In the genomic region with DNA sequence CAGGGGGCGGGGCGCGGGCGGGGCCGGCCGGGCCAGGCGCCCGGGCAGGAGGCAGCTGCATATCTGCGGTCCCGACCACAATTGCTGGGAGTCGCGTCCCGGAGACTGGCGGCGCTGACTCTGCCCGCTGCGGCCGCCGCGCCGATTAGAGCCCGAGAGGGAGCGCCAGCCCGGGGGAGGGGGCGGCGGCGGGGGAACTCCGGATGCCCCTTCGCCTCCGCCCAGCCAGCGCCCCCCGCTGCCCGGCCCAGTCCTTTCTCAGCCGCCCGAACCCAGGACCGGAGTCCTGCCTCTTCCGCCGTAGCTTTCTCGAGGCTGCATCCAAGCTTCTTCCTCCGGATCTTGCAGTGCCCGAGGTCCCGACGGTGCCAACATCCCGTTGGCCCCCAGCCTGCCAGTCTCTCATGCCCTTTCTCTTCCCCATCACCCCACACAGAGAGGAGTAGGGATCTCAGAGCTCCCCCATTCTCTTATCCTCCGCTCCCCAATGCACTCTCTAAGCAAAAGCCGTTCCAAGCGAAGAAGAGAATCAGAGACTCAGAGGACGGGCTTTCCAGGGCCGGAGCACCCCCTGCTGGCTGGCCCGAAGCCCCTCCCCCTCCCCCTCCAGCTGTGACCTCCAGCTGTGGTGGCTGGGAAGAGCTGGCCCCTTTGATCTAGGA, we compare ENCODE assay signal across 8 cellular contexts. TPM values are rescaled to one million over a fixed set of nuclear protein-coding genes. Genes with fewer than 3 reads are reported as not detected.
DNase-seq lines count a peak whose midpoint lies in the region; ATAC-seq and TF ChIP-seq lines count a peak whose summit lies in the region.

No MANE protein-coding gene starts in this region.

- peak overlapping the region; percentile 33 to 66; a peak in 3 of 4 replicates for H3K4me3 ChIP-seq in DND-41 (ENCODE audit: low read depth in 1 of 2, low read length in 2 of 2)
- peak overlapping the region; percentile 50 to 90 (median 80) for H3K4me3 ChIP-seq in dorsolateral prefrontal cortex
- H3K4me3 ChIP-seq in lower leg skin (ENCODE audit: low read depth, poor library complexity, severe bottlenecking): peak overlapping the region; percentile 46

- H2AFZ ChIP-seq in DND-41 (ENCODE audit: low read depth, low read length): peak overlapping the region; percentile 82

- WGBS in lower leg skin, 2 donors: 0 to 1% methylated on average over 12 to 32 of the region's 50 CpGs

- no peaks in the 10 kb centered on the region for H3K9me3 ChIP-seq in DND-41 (ENCODE audit: insufficient read depth, low read length, severe bottlenecking)

- peak overlapping the region; percentile 58 for H3K9ac ChIP-seq in DND-41 (ENCODE audit: low read depth, low read length)

- no peaks in the 10 kb centered on the region for H3K79me2 ChIP-seq in DND-41 (ENCODE audit: insufficient read depth, low read length)

- H3K36me3 ChIP-seq in DND-41 (ENCODE audit: insufficient read depth, low read length): no peaks in the 10 kb centered on the region

- 0 out of 2 replicates have a peak overlapping the region, but pooled peaks have one; percentile 43 for H3K27ac ChIP-seq in DND-41 (ENCODE audit: low read length)
- peak overlapping the region; percentile 82 to 100 (median 98) for H3K27ac ChIP-seq in dorsolateral prefrontal cortex

- H3K4me1 ChIP-seq in DND-41 (ENCODE audit: insufficient read depth, low read length): peaks cover 18% of the 10 kb centered on the region

- H4K20me1 ChIP-seq in DND-41 (ENCODE audit: insufficient read depth, low read length): no peaks in the 10 kb centered on the region

- H3K4me2 ChIP-seq in DND-41 (ENCODE audit: insufficient read depth, low read length): peak overlapping the region; percentile 99

- peak; percentile 86 for ATAC-seq in DND-41 (ENCODE audit: insufficient read depth, low read depth)
- peak; percentile 66 for ATAC-seq in HG02571 (IDR thresholded peaks at IDR 0.05; ENCODE audit: unreplicated experiment)
- ATAC-seq in HG03378 (IDR thresholded peaks at IDR 0.05; ENCODE audit: unreplicated experiment): no peak

- intact Hi-C loops in dorsolateral prefrontal cortex (cut with DNase I) (loop anchor here (1.0 to 10.0 kb wide), 2 partner anchors 20 to 160 kb away; partner anchors contain the start of genes NPFF (in 1 of the 2) and TARBP2 (in 1 of the 2)), lower leg skin (cut with DNase I; ENCODE audit: low total_unique reads) (no loop called here)

- DNase-seq in DND-41 (peak; percentile 74), NCI-H510A (lab: John Stamatoyannopoulos, UW) (peak; percentile 47), dorsolateral prefrontal cortex (peak; percentile 42 to 86 (median 80)), lower leg skin (ENCODE audit: low spot score in 2 of 2) (peak; percentile 52 to 95)
- DNase-seq in activated CD4-positive, alpha-beta T cell treated with anti-CD3 and anti-CD28 coated beads, Interleukin-2, amount 50 U/mL, for 4 hours: peak; percentile 65 to 67
- peak; percentile 64 to 75 for DNase-seq in stimulated activated CD4-positive, alpha-beta T cell treated with anti-CD3 and anti-CD28 coated beads, Interleukin-4, amount 100 ng/mL, for 48 hours (ENCODE audit: low read depth in 2 of 2)

- TF ChIP-seq CTCF in DND-41 (IDR thresholded peaks at IDR 0.05; ENCODE audit: borderline replicate concordance, extremely low read depth, low read length, poor library complexity, severe bottlenecking) (peak; percentile 78), dorsolateral prefrontal cortex (IDR thresholded peaks at IDR 0.05 in 54 of 56, conservative IDR thresholded peaks at IDR 0.05 in 2 of 56; ENCODE audit: low read depth in 1 of 56, partially characterized antibody in 56 of 56) (peak in 55 of 56 donors; percentile 45 to 96 (median 82)), lower leg skin (IDR thresholded peaks at IDR 0.05) (no peak)

- peaks cover 27% of the 10 kb centered on the region for H3K27me3 ChIP-seq in DND-41 (ENCODE audit: insufficient read depth, low read length, poor library complexity)
- no peaks in the 10 kb centered on the region for H3K27me3 ChIP-seq in dorsolateral prefrontal cortex

- no peak for TF ChIP-seq POLR2A in lower leg skin (IDR thresholded peaks at IDR 0.05)

RNA-seq across cellular contexts. Expression of gene SP7, which starts 8.8 kb away (rescaled TPM):
- 1 to 10 TPM in 15 of 120 experiments, under 1 TPM in 87, not detected in 18; 0.11 to 1.9 (median 0.54) TPM for total RNA-seq in dorsolateral prefrontal cortex
- not detected for total RNA-seq in lower leg skin

RNA-seq across cellular contexts. Expression of gene AAAS, which starts 23.5 kb away (rescaled TPM):
- total RNA-seq in dorsolateral prefrontal cortex (10 to 100 TPM; 27.3 to 61.7 (median 45.5) TPM), lower leg skin (10 to 100 TPM; 41.4 to 47.1 (median 44.8) TPM)

RNA-seq across cellular contexts. Expression of gene SP1, which starts 35.0 kb away (rescaled TPM):
- total RNA-seq in dorsolateral prefrontal cortex (10 to 100 TPM; 22.5 to 63.4 (median 36.0) TPM), lower leg skin (100 to 1,000 TPM in 2 of 4 donors, 10 to 100 TPM in 2; 89.6 to 111 (median 100) TPM)

RNA-seq across cellular contexts. Expression of gene MYG1, which starts 45.5 kb away (rescaled TPM):
- total RNA-seq in dorsolateral prefrontal cortex (10 to 100 TPM; 43.4 to 98.9 (median 69.5) TPM), lower leg skin (10 to 100 TPM; 39.2 to 53.5 (median 46.8) TPM)

RNA-seq across cellular contexts. Expression of gene PFDN5, which starts 49.6 kb away (rescaled TPM):
- total RNA-seq in dorsolateral prefrontal cortex (100 to 1,000 TPM; 256 to 374 (median 306) TPM), lower leg skin (100 to 1,000 TPM; 522 to 562 (median 543) TPM)

Comparison
In these comparisons a context has a peak if more than half of its experiments do, and no peak if none do; other contexts are left out.
1. CTCF ChIP-seq: peak in DND-41 (single experiment) and dorsolateral prefrontal cortex (55 of 56); none in lower leg skin (0 of 3).
2. Peak in every context shown above with its lines, with median percentiles within 50 percentile points of each other: DNase-seq and H3K4me3 ChIP-seq.